In genomic region chr10:71330789-71331404, GRCh38 we compare ENCODE assay signal across 19 cellular contexts.
"Had no signal": no experiment of that assay in that cellular context is flagged by ENCODE, and none has a peak within 500 bp of the region (broad histone marks: within the 10 kb centered on the region; RNA-seq: fewer than 3 reads in every experiment).

No MANE protein-coding gene starts in this region.

- H3K27ac Mint-ChIP-seq: natural killer cell treated with Interleukin-12 subunit alpha and Interleukin-12 subunit beta and Interleukin-15 and Interleukin-18, amount 100 ng/mL, for 72 hours; progenitor cell of endocrine pancreas; type B pancreatic cell had no signal

- H3K27me3 Mint-ChIP-seq: naive thymus-derived CD4-positive, alpha-beta T cell; natural killer cell treated with Interleukin-12 subunit alpha and Interleukin-12 subunit beta and Interleukin-15 and Interleukin-18, amount 100 ng/mL, for 72 hours; progenitor cell of endocrine pancreas; stimulated activated naive CD8-positive, alpha-beta T cell treated with anti-CD3 and anti-CD28 coated beads, Interleukin-15, amount 100 ng/mL, for 72 hours; type B pancreatic cell had no signal

- DNase-seq: heart right ventricle; islet precursor cell; lower lobe of right lung; mammary epithelial cell; midbrain; mucosa of descending colon; naive thymus-derived CD4-positive, alpha-beta T cell; ovary; stimulated activated CD4-positive, alpha-beta T cell treated with anti-CD3 and anti-CD28 coated beads, Interleukin-12 subunit alpha, Interleukin-12 subunit beta, amount 100 ng/mL, for 4 hours; stimulated activated CD4-positive, alpha-beta T cell treated with anti-CD3 and anti-CD28 coated beads, Interleukin-15, amount 100 ng/mL, for 24 hours; stimulated activated CD4-positive, alpha-beta T cell treated with anti-CD3 and anti-CD28 coated beads, Interleukin-2, amount 100 ng/mL, for 24 hours; stimulated activated CD4-positive, alpha-beta T cell treated with anti-CD3 and anti-CD28 coated beads, Interleukin-4, amount 100 ng/mL, for 1 hour; stimulated activated naive CD4-positive, alpha-beta T cell treated with Interleukin-2 at 50 U/mL for 16 hours; stimulated activated naive CD8-positive, alpha-beta T cell treated with anti-CD3 and anti-CD28 coated beads, Interleukin-15, amount 100 ng/mL, for 72 hours; uterus had no signal

- ATAC-seq: lower lobe of right lung; mucosa of descending colon; naive thymus-derived CD4-positive, alpha-beta T cell; natural killer cell treated with Interleukin-12 subunit alpha and Interleukin-12 subunit beta and Interleukin-15 and Interleukin-18, amount 100 ng/mL, for 72 hours; sciatic nerve; stimulated activated naive CD8-positive, alpha-beta T cell treated with anti-CD3 and anti-CD28 coated beads, Interleukin-15, amount 100 ng/mL, for 72 hours had no signal

- H3K4me3 Mint-ChIP-seq: naive thymus-derived CD4-positive, alpha-beta T cell; natural killer cell treated with Interleukin-12 subunit alpha and Interleukin-12 subunit beta and Interleukin-15 and Interleukin-18, amount 100 ng/mL, for 72 hours; stimulated activated naive CD8-positive, alpha-beta T cell treated with anti-CD3 and anti-CD28 coated beads, Interleukin-15, amount 100 ng/mL, for 72 hours; type B pancreatic cell had no signal

- H3K4me1 Mint-ChIP-seq: stimulated activated naive CD8-positive, alpha-beta T cell treated with anti-CD3 and anti-CD28 coated beads, Interleukin-15, amount 100 ng/mL, for 72 hours had no signal

- H3K9me3 Mint-ChIP-seq: naive thymus-derived CD4-positive, alpha-beta T cell; natural killer cell treated with Interleukin-12 subunit alpha and Interleukin-12 subunit beta and Interleukin-15 and Interleukin-18, amount 100 ng/mL, for 72 hours; stimulated activated naive CD8-positive, alpha-beta T cell treated with anti-CD3 and anti-CD28 coated beads, Interleukin-15, amount 100 ng/mL, for 72 hours; type B pancreatic cell had no signal

- H3K36me3 Mint-ChIP-seq: natural killer cell treated with Interleukin-12 subunit alpha and Interleukin-12 subunit beta and Interleukin-15 and Interleukin-18, amount 100 ng/mL, for 72 hours; type B pancreatic cell had no signal
